Comparison of ENCODE assay signal across 20 cellular contexts in the genomic region with DNA sequence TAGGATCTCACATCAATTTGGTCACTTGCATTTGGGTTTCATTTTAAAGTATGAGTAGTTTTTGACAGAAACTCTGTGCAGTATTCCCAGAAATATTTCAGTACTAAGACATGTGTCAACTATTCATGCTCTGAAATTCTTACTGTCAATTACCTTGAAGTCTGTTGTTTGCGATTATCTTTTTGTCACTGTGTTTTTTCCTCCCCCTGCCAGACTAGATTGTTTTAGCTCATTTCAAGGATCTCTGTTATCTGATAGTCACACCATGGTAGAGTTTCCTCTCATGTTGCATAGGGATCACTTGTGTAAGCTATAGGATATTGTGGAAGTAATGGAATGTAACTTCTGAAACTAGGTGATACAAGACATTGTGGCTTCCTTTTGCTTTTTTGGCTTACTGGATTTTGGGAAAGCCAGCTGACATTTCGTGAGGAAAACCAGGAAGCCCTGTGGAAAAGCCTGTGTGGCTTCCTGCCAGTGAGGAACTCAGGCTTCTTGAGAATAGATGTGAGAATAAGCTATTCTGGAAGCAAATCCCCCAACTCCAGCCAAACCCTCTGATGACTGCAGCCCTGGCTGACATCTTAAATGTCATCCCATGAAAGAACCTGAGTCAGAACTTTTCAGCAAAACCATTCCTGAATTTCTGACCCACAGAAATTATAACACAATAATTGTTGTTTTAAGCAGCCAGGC.
A peak's percentile ranks its signal among the peaks of the same experiment; 100 is the strongest.
DNase-seq lines count a peak whose midpoint lies in the region; ATAC-seq and TF ChIP-seq lines count a peak whose summit lies in the region.
"Had no signal": no experiment of that assay in that cellular context is flagged by ENCODE, and none has a peak within 500 bp of the region (broad histone marks: within the 10 kb centered on the region; RNA-seq: fewer than 3 reads in every experiment).

No MANE protein-coding gene starts in this region.

- TF ChIP-seq POLR2A in stomach (IDR thresholded peaks at IDR 0.05) = no peak

- H4K20me1 ChIP-seq in neural cell (ENCODE audit: insufficient read depth) (no peaks in the 10 kb centered on the region), GM23248 (ENCODE audit: insufficient read depth) (no peaks in the 10 kb centered on the region)

- no peak overlapping the region for H3K4me3 ChIP-seq in right atrium auricular region
- no peak overlapping the region for H3K4me3 ChIP-seq in right cardiac atrium (ENCODE audit: low read length)
- no peak overlapping the region for H3K4me3 ChIP-seq in neural cell (ENCODE audit: low read length)
- H3K4me3 ChIP-seq in GM23248 = no peak overlapping the region
- no peak overlapping the region for H3K4me3 ChIP-seq in stomach
- H3K4me3 ChIP-seq: K562 had no signal

- TF ChIP-seq EP300 in neural cell (conservative IDR thresholded peaks at IDR 0.05; ENCODE audit: poor library complexity, severe bottlenecking) (peak; percentile 53), stomach (IDR thresholded peaks at IDR 0.05) (no peak)

- CTCF ChIA-PET in activated CD4-positive, alpha-beta memory T cell treated with anti-CD3 and anti-CD28 coated beads for 36 hours (lab: Charles Lee) = no interaction called here

- DNase-seq in Right ventricle myocardium superior = peak; percentile 51
- DNase-seq in right atrium auricular region (ENCODE audit: low spot score) = no peak
- DNase-seq in right cardiac atrium = peak in 2 of 3 donors; percentile 55 to 58
- DNase-seq in GM23248 = no peak
- no peak for DNase-seq in activated CD4-positive, alpha-beta memory T cell treated with anti-CD3 and anti-CD28 coated beads for 36 hours
- no peak for DNase-seq in stomach
- DNase-seq: 8988T; DMS79 treated with DMSO at 0.1 percent for 48 hours; H9; MV-4-11; NCI-H187; NCI-H2107; NCI-H510A; NCI-H748 treated with DMSO at 0.1 percent for 48 hours; NK-92 treated with Interleukin-12 subunit alpha and Interleukin-12 subunit beta, amount 100 ng/mL, for 24 hours; SHP77 treated with DMSO at 0.1 percent for 48 hours had no signal

- H3K4me1 ChIP-seq in right atrium auricular region (no peaks in the 10 kb centered on the region), right cardiac atrium (ENCODE audit: control insufficient read depth, insufficient read depth, low read length) (no peaks in the 10 kb centered on the region), GM23248 (ENCODE audit: insufficient read depth) (no peaks in the 10 kb centered on the region), stomach (no peaks in the 10 kb centered on the region)

- H2AFZ ChIP-seq in neural cell (ENCODE audit: low read depth, low read length) = no peak overlapping the region
- no peak overlapping the region for H2AFZ ChIP-seq in GM23248

- intact Hi-C loops in Right ventricle myocardium superior (cut with DNase I) (no loop called here), right cardiac atrium (cut with DNase I) (no loop called here), stomach (cut with DNase I; ENCODE audit: low total_unique reads) (no loop called here)
- intact Hi-C loops in activated CD4-positive, alpha-beta memory T cell treated with anti-CD3 and anti-CD28 coated beads for 36 hours (cut with micrococcal nuclease) = no loop called here

- POLR2A ChIA-PET in activated CD4-positive, alpha-beta memory T cell treated with anti-CD3 and anti-CD28 coated beads for 36 hours (lab: Charles Lee) = no interaction called here

- H3K36me3 ChIP-seq in right atrium auricular region (no peaks in the 10 kb centered on the region), neural cell (ENCODE audit: insufficient read depth, low read length) (no peaks in the 10 kb centered on the region), GM23248 (ENCODE audit: low read depth) (no peaks in the 10 kb centered on the region), stomach (no peaks in the 10 kb centered on the region)

- H3K9me3 ChIP-seq in right atrium auricular region (no peaks in the 10 kb centered on the region), right cardiac atrium (ENCODE audit: control insufficient read depth, low read length) (no peaks in the 10 kb centered on the region), neural cell (ENCODE audit: low read length) (no peaks in the 10 kb centered on the region), GM23248 (ENCODE audit: low read depth) (no peaks in the 10 kb centered on the region), stomach (no peaks in the 10 kb centered on the region)

- TF ChIP-seq CTCF in right atrium auricular region (IDR thresholded peaks at IDR 0.05) (no peak), neural cell (IDR thresholded peaks at IDR 0.05; ENCODE audit: poor library complexity, severe bottlenecking) (no peak), stomach (IDR thresholded peaks at IDR 0.05) (no peak)

- H3F3A ChIP-seq in neural cell (ENCODE audit: insufficient read depth, low read length, poor library complexity, severe bottlenecking) (no peaks in the 10 kb centered on the region), GM23248 (ENCODE audit: insufficient read depth) (no peaks in the 10 kb centered on the region)

- H3K27me3 ChIP-seq in right atrium auricular region (no peaks in the 10 kb centered on the region), right cardiac atrium (ENCODE audit: control insufficient read depth, insufficient read depth) (no peaks in the 10 kb centered on the region), neural cell (ENCODE audit: insufficient read depth, low read depth, low read length) (no peaks in the 10 kb centered on the region), GM23248 (replicated peaks; ENCODE audit: insufficient read depth) (no peaks in the 10 kb centered on the region), stomach (no peaks in the 10 kb centered on the region)

- no peak for TF ChIP-seq RAD21 in neural cell (conservative IDR thresholded peaks at IDR 0.05)

- H3K27ac Mint-ChIP-seq in activated CD4-positive, alpha-beta memory T cell treated with anti-CD3 and anti-CD28 coated beads for 36 hours = no peak overlapping the region
- H3K27ac Mint-ChIP-seq: CD14-positive monocyte, H9 had no signal

- no peaks in the 10 kb centered on the region for H3K9me2 ChIP-seq in neural cell (ENCODE audit: insufficient read depth, low read length)
- no peaks in the 10 kb centered on the region for H3K9me2 ChIP-seq in GM23248 (ENCODE audit: insufficient read depth)

- H3K27ac ChIP-seq in right atrium auricular region (no peak overlapping the region), right cardiac atrium (ENCODE audit: low read length) (no peak overlapping the region), neural cell (ENCODE audit: low read length) (no peak overlapping the region), GM23248 (no peak overlapping the region), stomach (no peak overlapping the region)

- H3K79me2 ChIP-seq in neural cell (replicated peaks; ENCODE audit: insufficient read depth, low read length) (no peaks in the 10 kb centered on the region), GM23248 (ENCODE audit: insufficient read depth) (no peaks in the 10 kb centered on the region)

- H3K4me3 Mint-ChIP-seq in activated CD4-positive, alpha-beta memory T cell treated with anti-CD3 and anti-CD28 coated beads for 36 hours = no peak overlapping the region
- H3K4me3 Mint-ChIP-seq: CD14-positive monocyte, H9 had no signal

- H3K9ac ChIP-seq in neural cell (ENCODE audit: low read length) (no peak overlapping the region), GM23248 (no peak overlapping the region)

- in situ Hi-C loops in GM23248 (cut with MboI) = no loop called here

- no peaks in the 10 kb centered on the region for H3K27me3 Mint-ChIP-seq in activated CD4-positive, alpha-beta memory T cell treated with anti-CD3 and anti-CD28 coated beads for 36 hours

- H3K4me2 ChIP-seq in neural cell (ENCODE audit: low read length) (no peak overlapping the region), GM23248 (ENCODE audit: unreplicated experiment) (no peak overlapping the region)

- ATAC-seq in Right ventricle myocardium superior (ENCODE audit: poor library complexity) (peak; percentile 49), right cardiac atrium (no peak), HG03439 (IDR thresholded peaks at IDR 0.05; ENCODE audit: unreplicated experiment) (no peak)
- ATAC-seq: K562 had no signal

- no peaks in the 10 kb centered on the region for H3K4me1 Mint-ChIP-seq in activated CD4-positive, alpha-beta memory T cell treated with anti-CD3 and anti-CD28 coated beads for 36 hours (ENCODE audit: low read depth)
- H3K4me1 Mint-ChIP-seq: CD14-positive monocyte had no signal

- no peaks in the 10 kb centered on the region for H3K36me3 Mint-ChIP-seq in activated CD4-positive, alpha-beta memory T cell treated with anti-CD3 and anti-CD28 coated beads for 36 hours
- H3K36me3 Mint-ChIP-seq: CD14-positive monocyte had no signal

- 41% methylated on average over 2 of the region's 2 CpGs for WGBS in right cardiac atrium
- WGBS in GM23248 (ENCODE audit: low coverage in 1 of 2, low lambda C conversion rate in 2 of 2, missing lambda C conversion rate in 2 of 2), 2 experiments = 35 to 45% methylated on average over 2 of the region's 2 CpGs
- 36 to 61% (median 52%) methylated on average over 2 of the region's 2 CpGs for WGBS in stomach, 5 donors

- H3K9me3 Mint-ChIP-seq in activated CD4-positive, alpha-beta memory T cell treated with anti-CD3 and anti-CD28 coated beads for 36 hours = no peaks in the 10 kb centered on the region
- H3K9me3 Mint-ChIP-seq: H9 had no signal

TF ChIP-seq in neural cell, 6 proteins besides CTCF, POLR2A, EP300 and RAD21 (continues in another document):
- TF ChIP-seq POLR2AphosphoS5 (IDR thresholded peaks at IDR 0.05) (no peak), TAF1 (IDR thresholded peaks at IDR 0.05; ENCODE audit: low read depth) (no peak), SMC3 (conservative IDR thresholded peaks at IDR 0.05; ENCODE audit: poor library complexity) (no peak), EZH2 (IDR thresholded peaks at IDR 0.05; ENCODE audit: borderline replicate concordance, insufficient read depth, low read length, poor library complexity, severe bottlenecking) (no peak)

Comparison
In these comparisons a context has a peak if more than half of its experiments do, and no peak if none do; other contexts are left out.
1. DNase-seq: peak in Right ventricle myocardium superior (single experiment) and right cardiac atrium (2 of 3); none in right atrium auricular region (single experiment), GM23248 (single experiment), activated CD4-positive, alpha-beta memory T cell treated with anti-CD3 and anti-CD28 coated beads for 36 hours (single experiment) and stomach (single experiment).